ENCODE assay signal across 11 cellular contexts in the genomic region with DNA sequence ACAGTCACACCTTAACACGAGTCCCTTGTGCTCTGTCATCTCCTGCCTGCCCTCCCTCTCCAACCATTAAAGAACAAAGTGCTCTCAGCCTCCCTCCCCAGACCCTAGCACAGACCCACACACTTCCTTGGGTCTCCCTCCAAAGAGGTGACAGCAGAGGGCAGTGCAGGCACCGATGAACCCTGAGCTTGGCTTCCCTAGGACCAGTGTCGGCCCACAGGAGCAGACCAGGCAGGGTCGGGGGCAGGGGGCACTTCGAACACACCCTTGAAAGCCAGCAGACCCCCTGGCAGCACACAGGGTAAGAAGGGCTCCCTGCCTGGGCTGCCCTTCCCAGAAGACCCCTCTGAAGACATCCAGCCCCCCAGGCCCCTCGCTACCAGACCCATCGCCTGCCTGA. TPM values are rescaled to one million over a fixed set of nuclear protein-coding genes. Genes with fewer than 3 reads are reported as not detected.
A peak's percentile ranks its signal among the peaks of the same experiment; 100 is the strongest.
DNase-seq lines count a peak whose midpoint lies in the region; ATAC-seq, FAIRE-seq and TF ChIP-seq lines count a peak whose summit lies in the region.
"Had no signal": no experiment of that assay in that cellular context is flagged by ENCODE, and none has a peak within 500 bp of the region (broad histone marks: within the 10 kb centered on the region; RNA-seq: fewer than 3 reads in every experiment).

No MANE protein-coding gene starts in this region.

- H3K27me3 ChIP-seq in H9 (ENCODE audit: insufficient read depth, low read length): no peaks in the 10 kb centered on the region
- H3K27me3 ChIP-seq in GM12878 (replicated peaks in 1 of 2; ENCODE audit: control insufficient read depth in 2 of 2, insufficient read depth in 2 of 2, low read length in 1 of 2): no peaks in the 10 kb centered on the region
- H3K27me3 ChIP-seq in mesendoderm (ENCODE audit: insufficient read depth, low read length, poor library complexity): no peaks in the 10 kb centered on the region

- H2AFZ ChIP-seq in H9 (ENCODE audit: low read length) (no peak overlapping the region), GM12878 (ENCODE audit: control insufficient read depth, low read depth, low read length) (no peak overlapping the region)

- peak overlapping the region; percentile 44 to 94 (median 56); a peak in 5 of 7 replicates for H3K27ac Mint-ChIP-seq in H9
- H3K27ac Mint-ChIP-seq: activated T-helper 17 cell treated with anti-CD3 and anti-CD28 coated beads, Interleukin-2, amount 50 U/mL, for 72 hours had no signal

- H4K5ac ChIP-seq in H9 (ENCODE audit: insufficient read length, low read depth, low read length) (no peak overlapping the region), mesendoderm (ENCODE audit: low read length) (no peak overlapping the region)

- SMC1A ChIA-PET in GM12878 (lab: Charles Lee; ENCODE audit: uncharacterized antibody, unreplicated experiment): interaction anchor here (0.5 kb wide), 1 partner anchor 196 kb away, joined by 3 read pairs; no protein-coding TSS in a partner anchor

- peaks cover 0 to 9% of the 10 kb centered on the region in 2 experiments; a peak in 1 of 5 replicates for H3K9me3 Mint-ChIP-seq in H9
- H3K9me3 Mint-ChIP-seq: activated T-helper 17 cell treated with anti-CD3 and anti-CD28 coated beads, Interleukin-2, amount 50 U/mL, for 72 hours had no signal

- intact Hi-C loops in GM12878 (cut with micrococcal nuclease; ENCODE audit: unreplicated experiment): no loop called here

- H3K27ac ChIP-seq in H9 (ENCODE audit: insufficient read length, low read depth, low read length) (no peak overlapping the region), GM12878 (ENCODE audit: control insufficient read depth, insufficient read depth) (no peak overlapping the region), mesendoderm (ENCODE audit: low read depth, low read length) (no peak overlapping the region)

- H3K4me3 ChIP-seq in GM12878: no peak overlapping the region
- no peak overlapping the region for H3K4me3 ChIP-seq in mesendoderm (ENCODE audit: low read length)

- H3K27me3 Mint-ChIP-seq in H9 (ENCODE audit: low read depth): no peaks in the 10 kb centered on the region
- H3K27me3 Mint-ChIP-seq: activated T-helper 17 cell treated with anti-CD3 and anti-CD28 coated beads, Interleukin-2, amount 50 U/mL, for 72 hours had no signal

- H2BK20ac ChIP-seq in H9 (ENCODE audit: low read depth, low read length, poor library complexity, severe bottlenecking): no peak overlapping the region

- in situ Hi-C loops in GM12878 (cut with MboI): loop anchor here (5.0 kb wide), 1 partner anchor 318 kb away; a partner anchor contains a TSS

- H3K79me1 ChIP-seq in H9 (ENCODE audit: insufficient read depth, low read depth, low read length, poor library complexity, severe bottlenecking): peaks cover 2% of the 10 kb centered on the region
- H3K79me1 ChIP-seq in mesendoderm (ENCODE audit: low read length): peaks cover 17% of the 10 kb centered on the region

- TF ChIP-seq RAD21 in GM12878 (IDR thresholded peaks at IDR 0.05; ENCODE audit: insufficient read depth, low read depth, low read length): peak; percentile 38

- CTCF ChIA-PET in GM12878 (lab: Yijun Ruan, JAX): interaction anchor here (0.7 to 3.1 kb wide), 3 partner anchors 24 to 338 kb away, joined by 3 to 12 read pairs (median 3); a partner anchor contains a TSS

- peaks cover 44 to 85% (median 82%) of the 10 kb centered on the region in 3 experiments for H3K36me3 Mint-ChIP-seq in H9 (ENCODE audit: insufficient read depth in 1 of 3, low read depth in 3 of 3)

- H3K36me3 ChIP-seq in GM12878 (ENCODE audit: control insufficient read depth in 2 of 2, insufficient read depth in 2 of 2, low read length in 1 of 2): peaks cover 0 to 4% of the 10 kb centered on the region in 2 experiments; a peak in 2 of 4 replicates
- H3K36me3 ChIP-seq in mesendoderm (ENCODE audit: control insufficient read depth, insufficient read depth, low read length): peaks cover 17% of the 10 kb centered on the region

- H2BK12ac ChIP-seq in H9 (ENCODE audit: insufficient read length, low read depth, low read length): no peak overlapping the region

- H2BK15ac ChIP-seq in H9 (ENCODE audit: low read depth, low read length): no peak overlapping the region
- H2BK15ac ChIP-seq in mesendoderm (replicated peaks; ENCODE audit: low read depth): no peak overlapping the region

- no peak for TF ChIP-seq EP300 in GM12878 (IDR thresholded peaks at IDR 0.05; ENCODE audit: borderline replicate concordance in 1 of 2, control insufficient read depth in 1 of 2, low read depth in 2 of 2, low read length in 2 of 2)

- ATAC-seq in GM12878: peak; percentile 44
- no peak for ATAC-seq in HG03175 (IDR thresholded peaks at IDR 0.05; ENCODE audit: unreplicated experiment)
- ATAC-seq: activated T-helper 17 cell treated with anti-CD3 and anti-CD28 coated beads, Interleukin-2, amount 50 U/mL, for 72 hours had no signal

- no peak for FAIRE-seq in GM12878 (lab: Jason Lieb, UNC)
- FAIRE-seq: endometrium had no signal

- H3K79me2 ChIP-seq in H9 (ENCODE audit: insufficient read depth, low read length): peaks cover 18% of the 10 kb centered on the region; the same call in 1 of the 2 replicates
- peaks cover 12% of the 10 kb centered on the region for H3K79me2 ChIP-seq in GM12878 (ENCODE audit: control insufficient read depth, insufficient read depth, low read length)
- peaks cover 52% of the 10 kb centered on the region for H3K79me2 ChIP-seq in mesendoderm (ENCODE audit: control insufficient read depth, insufficient read depth, low read length)

- no peak overlapping the region for H3K23ac ChIP-seq in H9 (ENCODE audit: insufficient read length, low read depth, low read length)
- H3K23ac ChIP-seq in mesendoderm (ENCODE audit: low read length): no peak overlapping the region

- H4K20me1 ChIP-seq in H9 (ENCODE audit: control insufficient read depth, insufficient read depth, insufficient read length) (no peaks in the 10 kb centered on the region), GM12878 (ENCODE audit: control insufficient read depth, insufficient read depth) (no peaks in the 10 kb centered on the region)

- no peak overlapping the region for H3K14ac ChIP-seq in H9 (ENCODE audit: insufficient read depth, low read length)

- H3K9me3 ChIP-seq in H9 (ENCODE audit: control insufficient read depth, low read depth, low read length) (no peaks in the 10 kb centered on the region), GM12878 (replicated peaks; ENCODE audit: control insufficient read depth, insufficient read depth, low read length) (no peaks in the 10 kb centered on the region)

- RAD21 ChIA-PET in GM12878 (lab: Charles Lee; ENCODE audit: unreplicated experiment): no interaction called here

- no peak overlapping the region for H3K18ac ChIP-seq in H9 (ENCODE audit: insufficient read length, low read depth, low read length)
- H3K18ac ChIP-seq in mesendoderm (ENCODE audit: low read length): no peak overlapping the region

- H4K91ac ChIP-seq in H9 (ENCODE audit: insufficient read length, low read depth, low read length): no peak overlapping the region

- H3K4me3 Mint-ChIP-seq in H9: peak overlapping the region in 1 of 2 experiments; percentile 16; a peak in 1 of 5 replicates
- H3K4me3 Mint-ChIP-seq: activated T-helper 17 cell treated with anti-CD3 and anti-CD28 coated beads, Interleukin-2, amount 50 U/mL, for 72 hours had no signal

- DNase-seq in EH (ENCODE audit: low read depth): peak; percentile 16
- DNase-seq in H9: peak; percentile 79
- DNase-seq in GM12878 (ENCODE audit: low read depth, low spot score): no peak
- peak; percentile 83 for DNase-seq in mesendoderm
- DNase-seq in NCI-H345 treated with DMSO at 0.1 percent for 48 hours (lab: John Stamatoyannopoulos, UW; ENCODE audit: unreplicated experiment): no peak
- DNase-seq in stimulated activated CD4-positive, alpha-beta T cell treated with anti-CD3 and anti-CD28 coated beads, Interleukin-4, amount 100 ng/mL, for 24 hours: no peak
- DNase-seq: mammary epithelial cell, NCI-H1436 treated with DMSO at 0.1 percent for 48 hours had no signal

- H3K23me2 ChIP-seq in H9 (ENCODE audit: insufficient read length, low read depth, low read length, poor library complexity, severe bottlenecking): no peaks in the 10 kb centered on the region

- no peak overlapping the region for H3T11ph ChIP-seq in H9 (ENCODE audit: low read length)

- H2BK5ac ChIP-seq in H9 (ENCODE audit: insufficient read length, low read length) (no peak overlapping the region), mesendoderm (ENCODE audit: low read length) (no peak overlapping the region)

- no TSS peak for BruUV-seq in GM12878 (replicated peaks; lab: Mats Ljungman, UMichigan)

- no peak overlapping the region for H2AK5ac ChIP-seq in H9 (ENCODE audit: insufficient read length, low read length)
- H2AK5ac ChIP-seq in mesendoderm (ENCODE audit: low read length): no peak overlapping the region

- no CpG with 5 or more reads among the region's 7 CpGs for WGBS in H9 (ENCODE audit: extremely low coverage, insufficient read length, low lambda C conversion rate)
- 86% methylated on average over 7 of the region's 7 CpGs for WGBS in GM12878 (ENCODE audit: insufficient coverage, insufficient replicate concordance, low lambda C conversion rate, missing lambda C conversion rate)
- no CpG with 5 or more reads among the region's 7 CpGs for WGBS in mesendoderm (ENCODE audit: extremely low coverage, insufficient coverage, low lambda C conversion rate)

- H2BK120ac ChIP-seq in H9 (ENCODE audit: low read depth, low read length, poor library complexity, severe bottlenecking) (no peak overlapping the region), mesendoderm (ENCODE audit: low read depth, low read length) (no peak overlapping the region)

- H3K9ac ChIP-seq in H9 (ENCODE audit: extremely low read depth, insufficient read length, low read length) (no peak overlapping the region), GM12878 (ENCODE audit: control insufficient read depth, insufficient read depth, low read length) (no peak overlapping the region), mesendoderm (ENCODE audit: low read length) (no peak overlapping the region)

- H3K4me1 ChIP-seq in H9 (ENCODE audit: insufficient read depth, low read length) (peaks cover 2% of the 10 kb centered on the region; the same call in 1 of the 2 replicates), GM12878 (ENCODE audit: control insufficient read depth, insufficient read depth, low read length) (peaks cover 12% of the 10 kb centered on the region), mesendoderm (ENCODE audit: control insufficient read depth, low read depth, low read length) (no peaks in the 10 kb centered on the region)

- TF ChIP-seq CTCF in H9 (conservative IDR thresholded peaks at IDR 0.05) (peak; percentile 60), GM12878 (IDR thresholded peaks at IDR 0.05 in 2 of 3, conservative IDR thresholded peaks at IDR 0.05 in 1 of 3; ENCODE audit: control insufficient read depth in 2 of 3, extremely low read depth in 1 of 3, insufficient read depth in 1 of 3, low read depth in 3 of 3, low read length in 3 of 3) (peak; percentile 35 to 45 (median 43); a peak in 3 of 6 replicates)

- no peak for TF ChIP-seq POLR2A in GM12878 (IDR thresholded peaks at IDR 0.05; ENCODE audit: low read depth, low read length)

- peaks cover 63 to 69% of the 10 kb centered on the region in 2 experiments for H3K4me1 Mint-ChIP-seq in H9
- H3K4me1 Mint-ChIP-seq: activated T-helper 17 cell treated with anti-CD3 and anti-CD28 coated beads, Interleukin-2, amount 50 U/mL, for 72 hours had no signal

- POLR2A ChIA-PET in GM12878 (lab: Charles Lee): no interaction called here

- H3K4me2 ChIP-seq in H9 (ENCODE audit: insufficient read depth, insufficient read length, low read length): no peak overlapping the region
- no peak overlapping the region for H3K4me2 ChIP-seq in GM12878 (ENCODE audit: control insufficient read depth, insufficient read depth)
- H3K4me2 ChIP-seq in mesendoderm (ENCODE audit: low read length): no peak overlapping the region

- H4K8ac ChIP-seq in H9 (replicated peaks; ENCODE audit: insufficient read length, low read depth, low read length): no peak overlapping the region
- no peak overlapping the region for H4K8ac ChIP-seq in mesendoderm (ENCODE audit: low read depth, low read length)

- H3K4ac ChIP-seq in H9 (ENCODE audit: low read depth, low read length): no peak overlapping the region
- H3K4ac ChIP-seq in mesendoderm (ENCODE audit: low read depth, low read length): no peak overlapping the region

- H3K56ac ChIP-seq in H9 (ENCODE audit: insufficient read length, low read depth, low read length) (no peak overlapping the region), mesendoderm (ENCODE audit: low read length) (no peak overlapping the region)

RNA-seq across cellular contexts. Expression of a gene that starts 7.0 kb away (rescaled TPM):
- total RNA-seq in H9 (2021) (209 TPM in 2 replicates), GM12878 (2014; rRNA removed) (79.6 and 95.3 TPM in 2 replicates), GM12878 (2014; rRNA removed; fragmentation: Illumina TruSeq; extraction: Trizol) (59.8 and 67.5 TPM in 2 replicates), GM12878 (2021) (62.9 and 63.6 TPM in 2 replicates)
- 8.6 and 9.0 TPM in 2 replicates for total RNA-seq in GM12878 (2013; cell fraction: nucleolus; rRNA removed)
- 27.6 TPM for polyA plus RNA-seq in GM12878 (2011; ENCODE audit: low read depth)
- polyA plus RNA-seq in GM12878 (2011; rRNA removed) (86.1 and 108 TPM in 2 replicates), GM12878 (2014; fragmentation: Illumina TruSeq; extraction: Trizol) (108 and 120 TPM in 2 replicates), GM12878 (2014; fragmentation: Nextera tagmentation; extraction: Ambion mirVana) (10 to 100 TPM; 42.4 to 54.7 TPM), GM12878 (2014; rRNA removed) (66.9 and 74.3 TPM in 2 replicates), GM12878 (2016; fragmentation: Nextera tagmentation; extraction: Ambion mirVana) (10 to 100 TPM; 22.0 to 24.6 TPM)
- 35.8 and 36.9 TPM in 2 replicates for polyA plus RNA-seq in GM12878 (2011; cell fraction: cytosol; rRNA removed)
- 19.8 and 21.6 TPM in 2 replicates for polyA plus RNA-seq in GM12878 (2011; cell fraction: nucleus; rRNA removed)
- polyA plus RNA-seq in GM12878 (2012): 35.6 and 37.0 TPM in 2 replicates
- polyA minus RNA-seq in GM12878 (2011; rRNA and poly(A)+ RNA removed): 20.1 and 20.9 TPM in 2 replicates
- 10.7 and 13.2 TPM in 2 replicates for polyA minus RNA-seq in GM12878 (2011; cell fraction: cytosol; rRNA and poly(A)+ RNA removed)
- 4.4 and 5.5 TPM in 2 replicates for polyA minus RNA-seq in GM12878 (2011; cell fraction: nucleus; rRNA and poly(A)+ RNA removed)
- polyA plus RNA-seq in mesendoderm (2013, experiment 1 of 2): 398 TPM
- 394 TPM for polyA plus RNA-seq in mesendoderm (2013, experiment 2 of 2)

RNA-seq across cellular contexts. Expression of a gene that starts 31.4 kb away (rescaled TPM):
- total RNA-seq in H9 (2021) (13.0 and 14.8 TPM in 2 replicates), GM12878 (2014; rRNA removed) (17.5 and 24.1 TPM in 2 replicates), GM12878 (2014; rRNA removed; fragmentation: Illumina TruSeq; extraction: Trizol) (30.7 and 31.1 TPM in 2 replicates), GM12878 (2021) (14.9 and 15.6 TPM in 2 replicates)
- total RNA-seq in GM12878 (2013; cell fraction: nucleolus; rRNA removed): 42.3 and 54.2 TPM in 2 replicates
- polyA plus RNA-seq in GM12878 (2011; ENCODE audit: low read depth): 6.1 TPM
- polyA plus RNA-seq in GM12878 (2011; rRNA removed) (9.7 and 12.2 TPM in 2 replicates), GM12878 (2014; fragmentation: Illumina TruSeq; extraction: Trizol) (24.5 and 27.8 TPM in 2 replicates), GM12878 (2014; fragmentation: Nextera tagmentation; extraction: Ambion mirVana) (10 to 100 TPM; 30.8 to 33.4 TPM), GM12878 (2014; rRNA removed) (21.0 and 25.0 TPM in 2 replicates), GM12878 (2016; fragmentation: Nextera tagmentation; extraction: Ambion mirVana) (10 to 100 TPM; 25.2 to 25.5 TPM)
- 18.9 and 21.0 TPM in 2 replicates for polyA plus RNA-seq in GM12878 (2011; cell fraction: cytosol; rRNA removed)
- polyA plus RNA-seq in GM12878 (2011; cell fraction: nucleus; rRNA removed): 6.0 and 6.6 TPM in 2 replicates
- 11.5 and 16.0 TPM in 2 replicates for polyA plus RNA-seq in GM12878 (2012)
- 16.4 and 27.2 TPM in 2 replicates for polyA minus RNA-seq in GM12878 (2011; rRNA and poly(A)+ RNA removed)
- 9.9 and 11.5 TPM in 2 replicates for polyA minus RNA-seq in GM12878 (2011; cell fraction: cytosol; rRNA and poly(A)+ RNA removed)
- polyA minus RNA-seq in GM12878 (2011; cell fraction: nucleus; rRNA and poly(A)+ RNA removed): 12.7 and 28.5 TPM in 2 replicates
- polyA plus RNA-seq in mesendoderm (2013, experiment 1 of 2): 8.7 TPM
- 9.2 TPM for polyA plus RNA-seq in mesendoderm (2013, experiment 2 of 2)

RNA-seq across cellular contexts. Expression of a gene that starts 31.7 kb away (rescaled TPM):
- total RNA-seq in H9 (2021) (58.3 and 60.5 TPM in 2 replicates), GM12878 (2014; rRNA removed) (53.5 and 66.9 TPM in 2 replicates), GM12878 (2014; rRNA removed; fragmentation: Illumina TruSeq; extraction: Trizol) (72.2 and 80.2 TPM in 2 replicates), GM12878 (2021) (41.9 and 45.2 TPM in 2 replicates)
- 267 and 281 TPM in 2 replicates for total RNA-seq in GM12878 (2013; cell fraction: nucleolus; rRNA removed)
- 13.0 TPM for polyA plus RNA-seq in GM12878 (2011; ENCODE audit: low read depth)
- polyA plus RNA-seq in GM12878 (2011; rRNA removed) (45.3 and 67.6 TPM in 2 replicates), GM12878 (2014; fragmentation: Illumina TruSeq; extraction: Trizol) (46.2 and 55.8 TPM in 2 replicates), GM12878 (2014; fragmentation: Nextera tagmentation; extraction: Ambion mirVana) (10 to 100 TPM; 11.5 to 13.3 TPM), GM12878 (2014; rRNA removed) (35.9 and 44.8 TPM in 2 replicates), GM12878 (2016; fragmentation: Nextera tagmentation; extraction: Ambion mirVana) (10 to 100 TPM; 51.2 to 58.1 TPM)
- polyA plus RNA-seq in GM12878 (2011; cell fraction: cytosol; rRNA removed): 12.3 and 12.7 TPM in 2 replicates
- 42.7 and 44.0 TPM in 2 replicates for polyA plus RNA-seq in GM12878 (2011; cell fraction: nucleus; rRNA removed)
- 18.1 and 20.8 TPM in 2 replicates for polyA plus RNA-seq in GM12878 (2012)
- 34.7 and 51.7 TPM in 2 replicates for polyA minus RNA-seq in GM12878 (2011; rRNA and poly(A)+ RNA removed)
- 17.0 and 30.4 TPM in 2 replicates for polyA minus RNA-seq in GM12878 (2011; cell fraction: cytosol; rRNA and poly(A)+ RNA removed)
- polyA minus RNA-seq in GM12878 (2011; cell fraction: nucleus; rRNA and poly(A)+ RNA removed): 42.7 and 62.7 TPM in 2 replicates
- 17.9 TPM for polyA plus RNA-seq in mesendoderm (2013, experiment 1 of 2)
- polyA plus RNA-seq in mesendoderm (2013, experiment 2 of 2): 23.2 TPM

Comparison
In these comparisons a context has a peak if more than half of its experiments do, and no peak if none do; other contexts are left out.
1. DNase-seq: peak in EH (single experiment), H9 (single experiment) and mesendoderm (single experiment); none in GM12878 (single experiment), NCI-H345 treated with DMSO at 0.1 percent for 48 hours (single experiment) and stimulated activated CD4-positive, alpha-beta T cell treated with anti-CD3 and anti-CD28 coated beads, Interleukin-4, amount 100 ng/mL, for 24 hours (single experiment).